In the genomic region with DNA sequence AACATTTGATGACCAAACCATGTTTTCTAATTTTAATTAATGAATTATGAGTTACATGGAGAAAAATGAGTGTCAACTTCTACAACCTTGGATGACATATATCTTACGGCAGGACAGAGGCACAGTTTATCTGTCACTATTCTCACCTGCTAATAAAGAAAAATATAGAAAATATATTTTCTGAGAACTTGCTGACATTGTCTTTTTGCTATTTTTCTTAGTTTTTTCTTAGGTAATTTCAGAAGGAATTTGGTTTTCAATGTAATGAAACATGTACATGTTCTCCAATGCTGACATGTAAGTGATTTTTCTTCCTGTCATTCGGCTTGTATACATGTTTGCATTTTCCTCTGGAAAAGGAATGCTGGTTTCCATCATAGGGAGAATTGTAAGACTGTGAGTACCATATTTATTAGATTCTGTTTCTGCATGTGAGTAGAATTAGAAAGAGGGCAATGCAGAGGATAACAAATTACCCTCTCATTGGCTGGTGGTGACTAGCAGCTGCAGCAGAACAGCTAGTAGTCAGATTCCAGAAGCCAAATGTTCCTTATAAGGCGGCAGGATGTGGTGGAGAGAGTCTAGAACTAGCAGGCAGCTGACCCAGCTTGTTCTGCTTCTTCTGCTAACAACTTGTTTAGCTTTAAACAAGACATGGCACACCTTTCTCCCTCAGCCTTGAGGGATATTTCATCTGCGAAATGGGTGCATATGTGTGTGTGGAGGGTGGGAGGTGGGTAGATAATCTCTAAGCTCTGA, we compare ENCODE assay signal across 14 cellular contexts.
A peak's percentile ranks its signal among the peaks of the same experiment; 100 is the strongest.
DNase-seq lines count a peak whose midpoint lies in the region; ATAC-seq, FAIRE-seq and TF ChIP-seq lines count a peak whose summit lies in the region.
"Had no signal": no experiment of that assay in that cellular context is flagged by ENCODE, and none has a peak within 500 bp of the region (broad histone marks: within the 10 kb centered on the region; RNA-seq: fewer than 3 reads in every experiment).

No MANE protein-coding gene starts in this region.

- no peak overlapping the region for H3K4me3 ChIP-seq in KMS-11 (IDR thresholded peaks at IDR 0.05; ENCODE audit: insufficient read depth, low read depth, low read length)
- H3K4me3 ChIP-seq in K562, result no peak overlapping the region
- no peak overlapping the region for H3K4me3 ChIP-seq in tibial nerve
- no peak overlapping the region for H3K4me3 ChIP-seq in PC-9
- H3K4me3 ChIP-seq in gastrocnemius medialis, result no peak overlapping the region
- H3K4me3 ChIP-seq: left lung had no signal

- no peaks in the 10 kb centered on the region for H4K20me1 ChIP-seq in KMS-11 (ENCODE audit: insufficient read depth)
- no peaks in the 10 kb centered on the region for H4K20me1 ChIP-seq in K562 (replicated peaks; ENCODE audit: control insufficient read depth, insufficient read depth, low read length)
- no peaks in the 10 kb centered on the region for H4K20me1 ChIP-seq in PC-9 (ENCODE audit: insufficient read depth)

- no peaks in the 10 kb centered on the region for H3K9me3 ChIP-seq in K562 (replicated peaks; ENCODE audit: control insufficient read depth, insufficient read depth, low read depth, low read length)
- peaks cover 0 to 14% (median 0%) of the 10 kb centered on the region in 4 donors for H3K9me3 ChIP-seq in tibial nerve
- H3K9me3 ChIP-seq in PC-9 (ENCODE audit: insufficient read depth, low read depth), result no peaks in the 10 kb centered on the region
- H3K9me3 ChIP-seq in gastrocnemius medialis, result no peaks in the 10 kb centered on the region
- H3K9me3 ChIP-seq: left lung had no signal

- no peaks in the 10 kb centered on the region for H3K36me3 ChIP-seq in KMS-11 (ENCODE audit: insufficient read depth)
- H3K36me3 ChIP-seq in K562 (ENCODE audit: control insufficient read depth, insufficient read depth, low read length), result no peaks in the 10 kb centered on the region
- H3K36me3 ChIP-seq in tibial nerve, result no peaks in the 10 kb centered on the region
- H3K36me3 ChIP-seq in PC-9 (ENCODE audit: low read depth), result no peaks in the 10 kb centered on the region
- H3K36me3 ChIP-seq in gastrocnemius medialis, result no peaks in the 10 kb centered on the region
- H3K36me3 ChIP-seq: left lung had no signal

- in situ Hi-C loops in K562 (cut with MboI), result no loop called here
- in situ Hi-C loops in gastrocnemius medialis (cut with MboI; ENCODE audit: low sequenced_read_pairs in 4 of 4), result no loop called here

- H3K4me1 ChIP-seq in KMS-11 (ENCODE audit: low read depth, poor library complexity, severe bottlenecking) (peaks cover 87% of the 10 kb centered on the region), K562 (replicated peaks in 1 of 2; ENCODE audit: control insufficient read depth in 2 of 2, insufficient read depth in 2 of 2, low read length in 2 of 2) (no peaks in the 10 kb centered on the region), tibial nerve (peaks cover 0 to 8% (median 3%) of the 10 kb centered on the region in 4 donors), PC-9 (replicated peaks; ENCODE audit: insufficient read depth) (no peaks in the 10 kb centered on the region), gastrocnemius medialis (no peaks in the 10 kb centered on the region)
- H3K4me1 ChIP-seq: left lung, parathyroid adenoma had no signal

- TF ChIP-seq EP300 in K562 (IDR thresholded peaks at IDR 0.05; ENCODE audit: low read length) (no peak), tibial nerve (IDR thresholded peaks at IDR 0.05) (no peak)

- H3K27ac ChIP-seq in KMS-11 (peak overlapping the region; percentile 98), K562 (ENCODE audit: extremely low read depth, low read depth, low read length) (no peak overlapping the region), tibial nerve (no peak overlapping the region), PC-9 (no peak overlapping the region), gastrocnemius medialis (no peak overlapping the region)
- H3K27ac ChIP-seq: left lung, parathyroid adenoma had no signal

- TF ChIP-seq RAD21 in K562 (CRISPR knock-in tag; conservative IDR thresholded peaks at IDR 0.05 in 1 of 2, IDR thresholded peaks at IDR 0.05 in 1 of 2), result no peak

- no peaks in the 10 kb centered on the region for H3F3A ChIP-seq in PC-9 (ENCODE audit: insufficient read depth, low read depth)

- H3K9ac ChIP-seq in KMS-11 (no peak overlapping the region), K562 (ENCODE audit: insufficient read depth in 1 of 2, low read depth in 2 of 2, low read length in 2 of 2) (no peak overlapping the region)
- H3K9ac ChIP-seq: parathyroid adenoma had no signal

- CTCF ChIA-PET in K562 (lab: Yijun Ruan, JAX; ENCODE audit: low intra/inter-chr PET ratio) (no interaction called here), PC-9 (lab: Charles Lee) (no interaction called here)

- TF ChIP-seq CTCF in KMS-11 (conservative IDR thresholded peaks at IDR 0.05; ENCODE audit: low read depth, low read length), result no peak
- TF ChIP-seq CTCF in K562 (IDR thresholded peaks at IDR 0.05 in 2 of 3, conservative IDR thresholded peaks at IDR 0.05 in 1 of 3; ENCODE audit: insufficient read depth in 2 of 3, low read depth in 1 of 3, low read length in 3 of 3), result no peak
- no peak for TF ChIP-seq CTCF in tibial nerve (IDR thresholded peaks at IDR 0.05)
- TF ChIP-seq CTCF in PC-9 (conservative IDR thresholded peaks at IDR 0.05), result no peak
- TF ChIP-seq CTCF in gastrocnemius medialis (IDR thresholded peaks at IDR 0.05 in 4 of 5, conservative IDR thresholded peaks at IDR 0.05 in 1 of 5), result no peak

- H3K4me2 ChIP-seq in KMS-11 (peak overlapping the region; percentile 88), K562 (ENCODE audit: insufficient read depth, low read length) (no peak overlapping the region), PC-9 (no peak overlapping the region)

- H3K9me2 ChIP-seq in PC-9 (ENCODE audit: insufficient read depth), result no peaks in the 10 kb centered on the region

- ATAC-seq in GM21528 (IDR thresholded peaks at IDR 0.05; ENCODE audit: low FRiP score, unreplicated experiment) (peak; percentile 69), K562 (no peak), gastrocnemius medialis (no peak)
- ATAC-seq: left lung had no signal

- BruUV-seq in K562 (replicated peaks; lab: Mats Ljungman, UMichigan) (no TSS peak), PC-9 (replicated peaks; lab: Mats Ljungman, UMichigan) (no TSS peak)

- intact Hi-C loops in K562 (cut with micrococcal nuclease), result no loop called here
- intact Hi-C loops in PC-9 (cut with micrococcal nuclease; ENCODE audit: unreplicated experiment), result no loop called here
- intact Hi-C loops in gastrocnemius medialis (cut with DNase I; ENCODE audit: low total_unique reads), result no loop called here

- 1% methylated on average over 4 of the region's 4 CpGs for WGBS in K562 (ENCODE audit: insufficient coverage, low coverage, missing lambda C conversion rate)
- 88 to 94% methylated on average over 4 of the region's 4 CpGs for WGBS in tibial nerve, 2 donors

- no peak for TF ChIP-seq POLR2A in K562 (conservative IDR thresholded peaks at IDR 0.05)
- TF ChIP-seq POLR2A in tibial nerve (IDR thresholded peaks at IDR 0.05), result no peak
- TF ChIP-seq POLR2A in gastrocnemius medialis (IDR thresholded peaks at IDR 0.05), result no peak

- no peak for FAIRE-seq in K562 (lab: Jason Lieb, UNC)

- POLR2A ChIA-PET in K562 (lab: Yijun Ruan, JAX) (no interaction called here), PC-9 (lab: Charles Lee; ENCODE audit: unreplicated experiment) (no interaction called here)

- H2AFZ ChIP-seq in KMS-11 (ENCODE audit: low read depth), result no peak overlapping the region
- H2AFZ ChIP-seq in K562 (ENCODE audit: low read depth, low read length), result no peak overlapping the region
- no peak overlapping the region for H2AFZ ChIP-seq in PC-9
- H2AFZ ChIP-seq: parathyroid adenoma had no signal

- H3K9me1 ChIP-seq in K562 (ENCODE audit: control insufficient read depth, insufficient read depth, low read length), result no peaks in the 10 kb centered on the region

- H3K79me2 ChIP-seq in KMS-11 (ENCODE audit: insufficient read depth, low read depth) (no peaks in the 10 kb centered on the region), K562 (ENCODE audit: control insufficient read depth, insufficient read depth, low read length) (no peaks in the 10 kb centered on the region), PC-9 (ENCODE audit: low read depth) (no peaks in the 10 kb centered on the region)
- H3K79me2 ChIP-seq: parathyroid adenoma had no signal

- H3K27me3 ChIP-seq in KMS-11 (ENCODE audit: insufficient read depth, low read depth), result no peaks in the 10 kb centered on the region
- no peaks in the 10 kb centered on the region; a peak in 1 of 5 replicates for H3K27me3 ChIP-seq in K562 (ENCODE audit: control insufficient read depth in 2 of 2, insufficient read depth in 2 of 2, low read length in 2 of 2)
- no peaks in the 10 kb centered on the region for H3K27me3 ChIP-seq in tibial nerve
- no peaks in the 10 kb centered on the region for H3K27me3 ChIP-seq in PC-9 (ENCODE audit: insufficient read depth, low read depth)
- no peaks in the 10 kb centered on the region for H3K27me3 ChIP-seq in gastrocnemius medialis
- H3K27me3 ChIP-seq: left lung had no signal

- DNase-seq in AG20443 (ENCODE audit: low spot score) (peak; percentile 27), K562 (ENCODE audit: extremely low read depth in 1 of 4, low spot score in 3 of 4) (no peak), tibial nerve (ENCODE audit: low spot score in 2 of 2) (no peak), PC-9 (no peak), UCSD-AML1 (lab: John Stamatoyannopoulos, UW; ENCODE audit: unreplicated experiment) (no peak), gastrocnemius medialis (no peak)
- DNase-seq: activated CD4-positive, alpha-beta T cell treated with anti-CD3 and anti-CD28 coated beads for 48 hours; dermis blood vessel endothelial cell; left lung; NCI-H446; SHP77 treated with DMSO at 0.1 percent for 48 hours had no signal

TF ChIP-seq in K562, 482 proteins besides CTCF, POLR2A, EP300 and RAD21:
- TF ChIP-seq CBX5 (IDR thresholded peaks at IDR 0.05; ENCODE audit: borderline replicate concordance, low read depth) (no peak), ZNF316 (IDR thresholded peaks at IDR 0.05) (peak; percentile 66), MAFG (tag; conservative IDR thresholded peaks at IDR 0.05) (0 out of 2 replicates have a peak, but pooled peaks have one; percentile 26)
TF ChIP-seq in K562: peak in this region for 2.
